24 cellular contexts compared by ENCODE assay signal in the genomic region with DNA sequence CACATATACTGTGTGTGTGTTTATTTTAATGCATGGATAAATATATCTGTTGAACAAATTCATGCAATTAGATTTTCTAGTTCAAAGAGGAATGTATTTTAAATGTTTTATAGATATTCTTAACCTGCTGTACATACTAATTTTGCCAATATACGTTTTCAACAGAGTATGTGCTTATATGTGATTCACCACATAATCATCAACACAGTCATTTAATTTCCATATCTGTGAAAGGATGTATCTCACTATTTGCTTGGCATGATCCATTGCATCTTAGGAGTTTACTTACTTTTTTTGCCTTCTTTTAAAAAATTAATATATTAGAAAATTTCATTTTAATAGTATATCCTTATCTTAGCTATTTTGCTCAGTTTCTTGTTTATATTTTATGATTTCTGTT.
"Had no signal": no experiment of that assay in that cellular context is flagged by ENCODE, and none has a peak within 500 bp of the region (broad histone marks: within the 10 kb centered on the region; RNA-seq: fewer than 3 reads in every experiment).

No MANE protein-coding gene starts in this region.

- H3K27me3 ChIP-seq: colonic mucosa, esophagus muscularis mucosa, neural progenitor cell, right atrium auricular region, stomach, thyroid gland, vagina had no signal

- ATAC-seq: left lobe of liver; mucosa of descending colon; natural killer cell treated with Interleukin-12 subunit alpha and Interleukin-12 subunit beta and Interleukin-15 and Interleukin-18, amount 100 ng/mL, for 72 hours; sciatic nerve; stimulated activated effector memory CD8-positive, alpha-beta T cell treated with anti-CD3 and anti-CD28 coated beads, Interleukin-12 subunit alpha, Interleukin-12 subunit beta, amount 100 ng/mL, for 72 hours had no signal

- H3K9me3 ChIP-seq: colonic mucosa, esophagus muscularis mucosa, mucosa of descending colon, right atrium auricular region, stomach, thyroid gland, vagina had no signal

- H3K79me2 ChIP-seq: parathyroid adenoma had no signal

- H3K4me3 ChIP-seq: colonic mucosa, esophagus muscularis mucosa, lung, mucosa of descending colon, neural progenitor cell, right atrium auricular region, stomach, thyroid gland, vagina had no signal

- H3K36me3 ChIP-seq: colonic mucosa, esophagus muscularis mucosa, neural progenitor cell, right atrium auricular region, stomach, thyroid gland, vagina had no signal

- H3K4me1 ChIP-seq: colonic mucosa, parathyroid adenoma, stomach, vagina had no signal

- H3K9ac ChIP-seq: neural progenitor cell, parathyroid adenoma had no signal

- H3K27ac ChIP-seq: colonic mucosa, esophagus muscularis mucosa, neural progenitor cell, parathyroid adenoma, right atrium auricular region, stomach, thyroid gland, vagina had no signal

- H3K4me2 ChIP-seq: neural progenitor cell had no signal

- H2AFZ ChIP-seq: neural progenitor cell, parathyroid adenoma had no signal

- DNase-seq: colonic mucosa; effector CD8-positive, alpha-beta T cell; endodermal cell; hypothalamus; immature natural killer cell; kidney; mucosa of descending colon; naive B cell; stimulated activated CD4-positive, alpha-beta T cell treated with anti-CD3 and anti-CD28 coated beads, Interleukin-2, amount 100 ng/mL, for 24 hours; stimulated activated CD4-positive, alpha-beta T cell treated with anti-CD3 and anti-CD28 coated beads, Interleukin-4, amount 100 ng/mL, for 24 hours; stimulated activated naive CD4-positive, alpha-beta T cell treated with Interleukin-2 at 50 U/mL for 16 hours; stomach; thyroid gland; trophoblast cell had no signal
